Comparison of ENCODE assay signal across 8 cellular contexts in the genomic region with DNA sequence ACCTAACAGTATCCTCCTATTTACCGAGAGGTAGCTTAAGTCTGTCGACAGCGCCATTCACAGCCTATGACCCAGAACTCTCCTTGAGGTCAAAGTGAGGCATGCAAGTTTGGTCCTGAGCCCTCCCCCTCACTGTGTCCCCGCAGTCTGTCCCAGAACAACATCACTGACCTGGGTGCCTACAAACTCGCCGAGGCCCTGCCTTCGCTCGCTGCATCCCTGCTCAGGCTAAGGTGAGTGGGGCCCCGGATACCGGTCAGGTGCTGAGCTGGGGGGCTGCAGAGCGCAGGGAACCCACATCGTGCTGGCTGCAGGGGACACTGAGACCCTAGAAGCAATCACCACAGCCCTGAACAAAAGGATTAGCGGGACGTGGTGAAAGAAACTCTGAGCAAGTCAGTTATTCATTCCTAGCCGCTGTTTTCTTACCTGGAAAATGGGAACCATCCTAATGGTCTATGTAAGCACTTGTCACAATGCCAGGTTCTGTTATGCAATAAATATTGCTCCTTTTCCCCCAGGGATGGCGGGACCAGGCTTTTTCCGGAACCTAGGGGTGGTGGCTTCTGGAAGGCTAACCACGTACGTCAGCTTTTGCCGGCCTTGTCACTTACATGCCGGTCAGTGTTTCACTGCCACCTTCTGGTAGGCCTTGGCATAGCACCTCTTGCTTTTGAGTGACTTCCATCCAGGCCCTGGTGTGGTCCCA. TPM values are rescaled to one million over a fixed set of nuclear protein-coding genes. Genes with fewer than 3 reads are reported as not detected.
DNase-seq lines count a peak whose midpoint lies in the region; ATAC-seq and TF ChIP-seq lines count a peak whose summit lies in the region.

No MANE protein-coding gene starts in this region.

- H3K9me3 Mint-ChIP-seq in activated CD8-positive, alpha-beta T cell treated with anti-CD3 and anti-CD28 coated beads, Interleukin-2, amount 10 ng/mL, durations not matched to agents 7 days and 5 days (ENCODE audit: insufficient read depth), result no peaks in the 10 kb centered on the region
- no peaks in the 10 kb centered on the region for H3K9me3 Mint-ChIP-seq in endodermal cell
- no peaks in the 10 kb centered on the region for H3K9me3 Mint-ChIP-seq in mesothelial cell of epicardium

- peaks cover 6% of the 10 kb centered on the region for H3K4me1 Mint-ChIP-seq in activated CD8-positive, alpha-beta T cell treated with anti-CD3 and anti-CD28 coated beads, Interleukin-2, amount 10 ng/mL, durations not matched to agents 7 days and 5 days (ENCODE audit: low read depth)
- H3K4me1 Mint-ChIP-seq in endodermal cell, result peaks cover 5% of the 10 kb centered on the region
- H3K4me1 Mint-ChIP-seq in mesothelial cell of epicardium, result no peaks in the 10 kb centered on the region

- H3K27ac ChIP-seq in endodermal cell (ENCODE audit: low read depth, low read length), result no peak overlapping the region

- no peaks in the 10 kb centered on the region for H3K36me3 ChIP-seq in endodermal cell (ENCODE audit: control insufficient read depth, insufficient read depth, low read length)

- H3K27ac Mint-ChIP-seq in activated CD8-positive, alpha-beta T cell treated with anti-CD3 and anti-CD28 coated beads, Interleukin-2, amount 10 ng/mL, durations not matched to agents 7 days and 5 days, result no peak overlapping the region
- H3K27ac Mint-ChIP-seq in endodermal cell (no peak overlapping the region), mesothelial cell of epicardium (no peak overlapping the region)

- peaks cover 9% of the 10 kb centered on the region for H3K4me1 ChIP-seq in endodermal cell (ENCODE audit: control insufficient read depth, insufficient read depth, low read length)

- no peaks in the 10 kb centered on the region for H3K27me3 Mint-ChIP-seq in activated CD8-positive, alpha-beta T cell treated with anti-CD3 and anti-CD28 coated beads, Interleukin-2, amount 10 ng/mL, durations not matched to agents 7 days and 5 days (ENCODE audit: low read depth)
- H3K27me3 Mint-ChIP-seq in endodermal cell (ENCODE audit: insufficient read depth) (no peaks in the 10 kb centered on the region), mesothelial cell of epicardium (ENCODE audit: low read depth) (peaks cover 2% of the 10 kb centered on the region)

- CTCF ChIA-PET in activated CD8-positive, alpha-beta T cell treated with anti-CD3 and anti-CD28 coated beads, Interleukin-2, amount 10 ng/mL, durations not matched to agents 7 days and 5 days (lab: Charles Lee), result interaction anchor here (0.6 to 2.7 kb wide), 29 partner anchors 9 to 403 kb away, joined by 3 to 19 read pairs (median 5); a partner anchor contains a TSS

- DNase-seq in EH (ENCODE audit: low read depth), result peak; percentile 89
- DNase-seq in HPDE6-E6E7 (ENCODE audit: extremely low spot score), result peak; percentile 80
- DNase-seq in NCI-H82 treated with DMSO at 0.1 percent for 48 hours (lab: John Stamatoyannopoulos, UW; ENCODE audit: unreplicated experiment), result peak; percentile 52
- DNase-seq in activated CD8-positive, alpha-beta T cell treated with anti-CD3 and anti-CD28 coated beads, Interleukin-2, amount 10 ng/mL, durations not matched to agents 7 days and 5 days, result peak; percentile 89
- peak; percentile 99 for DNase-seq in endodermal cell
- peak; percentile 59 to 90 for DNase-seq in mesothelial cell of epicardium (ENCODE audit: low spot score in 2 of 2, unreplicated experiment in 2 of 2)
- DNase-seq in stimulated activated CD8-positive, alpha-beta memory T cell treated with anti-CD3 and anti-CD28 coated beads, Interleukin-15, amount 100 ng/mL, for 24 hours (ENCODE audit: low read depth), result peak; percentile 70
- no peak for DNase-seq in GF-D8 (lab: John Stamatoyannopoulos, UW)

- H3K4me3 Mint-ChIP-seq in activated CD8-positive, alpha-beta T cell treated with anti-CD3 and anti-CD28 coated beads, Interleukin-2, amount 10 ng/mL, durations not matched to agents 7 days and 5 days, result no peak overlapping the region
- H3K4me3 Mint-ChIP-seq in endodermal cell (no peak overlapping the region), mesothelial cell of epicardium (no peak overlapping the region)

- POLR2A ChIA-PET in activated CD8-positive, alpha-beta T cell treated with anti-CD3 and anti-CD28 coated beads, Interleukin-2, amount 10 ng/mL, durations not matched to agents 7 days and 5 days (lab: Charles Lee), result interaction anchor here (1.0 to 1.2 kb wide), 2 partner anchors 47 to 166 kb away, joined by 3 read pairs; no protein-coding TSS in a partner anchor

- no peak overlapping the region for H3K4me3 ChIP-seq in endodermal cell (ENCODE audit: low read length)

- no peak overlapping the region for H3K9ac ChIP-seq in endodermal cell (ENCODE audit: extremely low read depth, low read length, poor library complexity, severe bottlenecking)

- 60 to 66% methylated on average over 11 to 21 of the region's 21 CpGs for WGBS in endodermal cell (ENCODE audit: insufficient coverage in 1 of 2, insufficient read length in 1 of 2), 2 experiments

- TF ChIP-seq CTCF in endodermal cell (conservative IDR thresholded peaks at IDR 0.05), result peak; percentile 94
- TF ChIP-seq CTCF in mesothelial cell of epicardium (IDR thresholded peaks at IDR 0.05; ENCODE audit: unreplicated experiment), result peak; percentile 86

- ATAC-seq in activated CD8-positive, alpha-beta T cell treated with anti-CD3 and anti-CD28 coated beads, Interleukin-2, amount 10 ng/mL, durations not matched to agents 7 days and 5 days, result peak; percentile 83

- H3K27me3 ChIP-seq in endodermal cell (ENCODE audit: control insufficient read depth, insufficient read depth, low read length, poor library complexity, severe bottlenecking), result no peaks in the 10 kb centered on the region

- H3K9me3 ChIP-seq in endodermal cell (ENCODE audit: control insufficient read depth, low read length), result no peaks in the 10 kb centered on the region

- peaks cover 11% of the 10 kb centered on the region for H3K36me3 Mint-ChIP-seq in activated CD8-positive, alpha-beta T cell treated with anti-CD3 and anti-CD28 coated beads, Interleukin-2, amount 10 ng/mL, durations not matched to agents 7 days and 5 days (ENCODE audit: low read depth)
- H3K36me3 Mint-ChIP-seq in endodermal cell (ENCODE audit: low read depth) (no peaks in the 10 kb centered on the region), mesothelial cell of epicardium (peaks cover 2% of the 10 kb centered on the region)

RNA-seq across cellular contexts. Expression of a gene that starts 23.8 kb away (rescaled TPM):
- 10 to 100 TPM; 31.9 TPM for total RNA-seq in activated CD8-positive, alpha-beta T cell treated with anti-CD3 and anti-CD28 coated beads, Interleukin-2, amount 10 ng/mL, durations not matched to agents 7 days and 5 days
- total RNA-seq in endodermal cell (10 to 100 TPM; 31.5 to 32.0 TPM), mesothelial cell of epicardium (31.2 to 33.0 TPM (median 31.5 TPM) in 3 replicates)
- polyA plus RNA-seq in endodermal cell (2013, experiment 1 of 2), result 33.2 TPM
- 31.2 TPM for polyA plus RNA-seq in endodermal cell (2013, experiment 2 of 2)

RNA-seq across cellular contexts. Expression of a gene that starts 25.9 kb away (rescaled TPM):
- total RNA-seq in activated CD8-positive, alpha-beta T cell treated with anti-CD3 and anti-CD28 coated beads, Interleukin-2, amount 10 ng/mL, durations not matched to agents 7 days and 5 days, result 10 to 100 TPM; 32.8 to 38.5 TPM
- total RNA-seq in endodermal cell (10 to 100 TPM; 19.5 to 28.3 TPM), mesothelial cell of epicardium (40.5 to 44.9 TPM (median 43.3 TPM) in 3 replicates)
- polyA plus RNA-seq in endodermal cell (2013, experiment 1 of 2), result 15.6 TPM
- polyA plus RNA-seq in endodermal cell (2013, experiment 2 of 2), result 15.2 TPM

RNA-seq across cellular contexts. Expression of a gene that starts 41.4 kb away (rescaled TPM):
- total RNA-seq in activated CD8-positive, alpha-beta T cell treated with anti-CD3 and anti-CD28 coated beads, Interleukin-2, amount 10 ng/mL, durations not matched to agents 7 days and 5 days, result 10 to 100 TPM; 23.3 to 23.6 TPM
- total RNA-seq in endodermal cell, result under 1 TPM in 1 of 2 donors, not detected in 1; 0.26 TPM
- not detected for polyA plus RNA-seq in endodermal cell (2013, experiment 1 of 2)
- not detected for polyA plus RNA-seq in endodermal cell (2013, experiment 2 of 2)
- total RNA-seq in mesothelial cell of epicardium, result 0.20 TPM in 2 of 3 replicates, not detected in the other

Comparison
In these comparisons a context has a peak if more than half of its experiments do, and no peak if none do; other contexts are left out.
1. RNA of a gene that starts 41.4 kb away (total RNA-seq): 23.3 to 23.6 TPM in activated CD8-positive, alpha-beta T cell treated with anti-CD3 and anti-CD28 coated beads, Interleukin-2, amount 10 ng/mL, durations not matched to agents 7 days and 5 days; 0.26 TPM in endodermal cell and 0.20 TPM in mesothelial cell of epicardium; every median in the first group is over 10 times any median in the second.